In the genomic region with DNA sequence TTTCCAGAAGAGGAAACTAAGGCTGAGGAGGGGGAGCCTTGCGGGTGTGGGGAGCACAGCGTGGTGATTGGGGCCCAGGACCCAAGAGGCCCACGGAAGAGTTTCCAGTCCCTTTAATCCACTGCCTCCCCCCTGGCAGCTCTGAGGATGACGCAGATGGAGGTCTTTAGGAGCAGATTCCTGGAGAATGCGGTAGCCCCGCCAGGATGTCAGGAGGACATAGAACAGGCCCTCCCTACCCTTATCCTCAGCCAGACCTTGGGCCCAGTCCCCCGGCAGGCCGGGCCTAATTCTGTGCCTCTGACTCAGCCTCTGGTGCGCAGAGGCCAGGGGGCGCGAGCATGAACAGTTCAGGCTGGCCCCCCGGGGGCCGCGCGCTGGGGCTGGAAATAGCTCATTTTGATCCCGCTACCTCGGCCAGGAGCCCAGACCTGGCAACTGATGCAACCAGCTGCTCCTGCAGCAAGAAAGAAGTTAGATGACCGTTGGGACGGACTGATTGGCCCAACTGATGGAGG, we compare ENCODE assay signal across 8 cellular contexts. TPM values are rescaled to one million over a fixed set of nuclear protein-coding genes. Genes with fewer than 3 reads are reported as not detected.
DNase-seq lines count a peak whose midpoint lies in the region; ATAC-seq and TF ChIP-seq lines count a peak whose summit lies in the region.

No MANE protein-coding gene starts in this region.

- 18% methylated on average over 10 of the region's 19 CpGs for WGBS in right lobe of liver (ENCODE audit: insufficient coverage, low coverage, low lambda C conversion rate, missing lambda C conversion rate)

- in situ Hi-C loops in Panc1 (cut with HindIII; ENCODE audit: low pct_unique_long_range_greater_than_20kb, low sequenced_read_pairs) = no loop called here

- no peak for TF ChIP-seq POLR2A in right lobe of liver (IDR thresholded peaks at IDR 0.05)

- H3K4me3 ChIP-seq in Panc1 (ENCODE audit: low read depth in 2 of 2, low read length in 2 of 2) = peak overlapping the region; percentile 95 to 99
- peak overlapping the region; percentile 89 to 97 (median 92) for H3K4me3 ChIP-seq in right lobe of liver

- H3K36me3 ChIP-seq in Panc1 (ENCODE audit: control insufficient read depth, insufficient read depth, low read length) (no peaks in the 10 kb centered on the region), right lobe of liver (peaks cover 0 to 15% (median 5%) of the 10 kb centered on the region in 4 donors)

- H3K27me3 ChIP-seq in Panc1 (ENCODE audit: control insufficient read depth, insufficient read depth, low read length) (no peaks in the 10 kb centered on the region), right lobe of liver (no peaks in the 10 kb centered on the region)

- peak; percentile 4 for ATAC-seq in GM18909 (IDR thresholded peaks at IDR 0.05; ENCODE audit: poor library complexity, unreplicated experiment)
- peak; percentile 31 for ATAC-seq in Panc1
- ATAC-seq in right lobe of liver = peak; percentile 2 to 22 (median 14)
- no peak for ATAC-seq in HG02970 (IDR thresholded peaks at IDR 0.05; ENCODE audit: low FRiP score, unreplicated experiment)

- H3K27ac ChIP-seq in Panc1 (ENCODE audit: low read length) (peak overlapping the region; percentile 100), right lobe of liver (peak overlapping the region; percentile 61 to 68 (median 62))

- no TSS peak for BruUV-seq in Panc1 (replicated peaks; lab: Mats Ljungman, UMichigan)

- peak; percentile 38 for DNase-seq in AG09319 (ENCODE audit: extremely low read depth, low read depth)
- DNase-seq in Panc1 (ENCODE audit: low read depth, low spot score) = no peak
- peak; percentile 85 for DNase-seq in dedifferentiated amniotic fluid mesenchymal stem cell (ENCODE audit: extremely low spot score)
- DNase-seq in right lobe of liver = peak; percentile 67 to 72 (median 72)
- DNase-seq in stromal cell of bone marrow (ENCODE audit: low read depth) = peak; percentile 91
- DNase-seq in NCI-H510A (lab: John Stamatoyannopoulos, UW) = no peak

- TF ChIP-seq CTCF in AG09319 (IDR thresholded peaks at IDR 0.05; ENCODE audit: low read depth, low read length) = no peak
- no peak for TF ChIP-seq CTCF in Panc1 (IDR thresholded peaks at IDR 0.05)
- no peak for TF ChIP-seq CTCF in right lobe of liver (IDR thresholded peaks at IDR 0.05)

- CTCF ChIA-PET in Panc1 (lab: Charles Lee) = no interaction called here

- POLR2A ChIA-PET in Panc1 (lab: Charles Lee) = interaction anchor here (0.7 kb wide), 1 partner anchor 9 kb away, joined by 3 read pairs; the partner anchor contains the start of gene LIN37

- H3K9me3 ChIP-seq in Panc1 (ENCODE audit: control insufficient read depth, insufficient read depth, low read depth, low read length) (no peaks in the 10 kb centered on the region), right lobe of liver (no peaks in the 10 kb centered on the region)

- intact Hi-C loops in Panc1 (cut with micrococcal nuclease; ENCODE audit: unreplicated experiment) = no loop called here
- intact Hi-C loops in right lobe of liver (cut with DNase I) = no loop called here

- H3K4me1 ChIP-seq in Panc1 (ENCODE audit: control insufficient read depth, insufficient read depth, low read length) (peaks cover 16% of the 10 kb centered on the region), right lobe of liver (peaks cover 0 to 18% (median 9%) of the 10 kb centered on the region in 4 donors)

RNA-seq across cellular contexts. Expression of gene HSPB6, which starts 0.5 kb away (rescaled TPM):
- total RNA-seq in Panc1 (2021; ENCODE audit: unreplicated experiment) (0.87 TPM), right lobe of liver (1 to 10 TPM; 2.6 to 6.0 (median 4.5) TPM)
- 1.0 TPM for polyA plus RNA-seq in Panc1 (2012; ENCODE audit: insufficient read length)

RNA-seq across cellular contexts. Expression of gene PROSER3, which starts 0.7 kb away (rescaled TPM):
- total RNA-seq in Panc1 (2021; ENCODE audit: unreplicated experiment) (63.9 TPM), right lobe of liver (1 to 10 TPM; 3.9 to 5.5 (median 4.7) TPM)
- 26.9 TPM for polyA plus RNA-seq in Panc1 (2012; ENCODE audit: insufficient read length)

RNA-seq across cellular contexts. Expression of gene LIN37, which starts 8.9 kb away (rescaled TPM):
- total RNA-seq in Panc1 (2021; ENCODE audit: unreplicated experiment) (23.5 TPM), right lobe of liver (1 to 10 TPM; 3.2 to 8.2 (median 4.9) TPM)
- polyA plus RNA-seq in Panc1 (2012; ENCODE audit: insufficient read length) = 29.5 TPM

RNA-seq across cellular contexts. Expression of gene PSENEN, which starts 11.8 kb away (rescaled TPM):
- total RNA-seq in Panc1 (2021; ENCODE audit: unreplicated experiment) = 169 TPM
- 94.6 TPM for polyA plus RNA-seq in Panc1 (2012; ENCODE audit: insufficient read length)
- total RNA-seq in right lobe of liver = 10 to 100 TPM; 24.2 to 42.9 (median 35.8) TPM

RNA-seq across cellular contexts. Expression of gene U2AF1L4, which starts 12.1 kb away (rescaled TPM):
- total RNA-seq in Panc1 (2021; ENCODE audit: unreplicated experiment) (29.8 TPM), right lobe of liver (10 to 100 TPM; 11.3 to 19.9 (median 17.5) TPM)
- polyA plus RNA-seq in Panc1 (2012; ENCODE audit: insufficient read length) = 36.5 TPM

Comparison
In these comparisons a context has a peak if more than half of its experiments do, and no peak if none do; other contexts are left out.
1. DNase-seq: peak in AG09319 (single experiment), dedifferentiated amniotic fluid mesenchymal stem cell (single experiment), right lobe of liver (3 of 3) and stromal cell of bone marrow (single experiment); none in Panc1 (single experiment) and NCI-H510A (single experiment).